ENCODE assay signal across 15 cellular contexts in the genomic region with DNA sequence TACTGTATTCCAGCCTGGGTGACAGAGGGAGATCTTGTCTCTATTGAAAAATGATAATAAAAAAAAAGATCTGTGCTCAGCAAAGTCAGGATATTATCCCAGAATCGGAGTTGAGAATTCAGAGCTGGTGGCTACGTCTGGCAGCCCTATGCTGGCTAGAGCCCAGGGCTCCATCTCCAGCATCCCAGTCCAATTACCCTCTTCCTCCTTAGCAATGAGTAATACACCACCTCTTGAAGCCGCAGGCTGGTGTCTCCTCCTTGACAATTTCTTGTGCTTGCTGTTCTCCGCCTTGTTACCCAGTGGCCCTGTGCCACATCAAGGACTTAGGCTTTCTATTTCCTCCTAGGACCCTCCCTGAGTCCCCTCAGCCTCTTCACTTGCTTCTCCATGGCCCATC.
"Had no signal": no experiment of that assay in that cellular context is flagged by ENCODE, and none has a peak within 500 bp of the region (broad histone marks: within the 10 kb centered on the region; RNA-seq: fewer than 3 reads in every experiment).

No MANE protein-coding gene starts in this region.

- H3K27ac ChIP-seq: dorsolateral prefrontal cortex, prostate gland, skin epidermis had no signal

- H3K4me1 ChIP-seq: prostate gland had no signal

- H3K36me3 ChIP-seq: prostate gland had no signal

- H3K4me3 ChIP-seq: dorsolateral prefrontal cortex, prostate gland, skin epidermis had no signal

- DNase-seq: activated CD4-positive, CD25-positive, alpha-beta regulatory T cell treated with anti-CD3 and anti-CD28 coated beads, Interleukin-2, amount 50 U/mL, for 72 hours; activated naive CD4-positive, alpha-beta T cell treated with anti-CD3 and anti-CD28 coated beads for 36 hours; dorsolateral prefrontal cortex; erythroblast; hippocampal formation; kidney; left ventricle myocardium superior; naive thymus-derived CD8-positive, alpha-beta T cell; nucleus accumbens; right cardiac atrium; stimulated activated CD4-positive, alpha-beta T cell treated with anti-CD3 and anti-CD28 coated beads, Interleukin-4, amount 100 ng/mL, for 24 hours; stimulated activated naive CD4-positive, alpha-beta T cell treated with Interleukin-2 at 50 U/mL for 16 hours; T-cell had no signal

- H3K9me3 ChIP-seq: prostate gland had no signal

- H3K27me3 ChIP-seq: dorsolateral prefrontal cortex had no signal
